1 cellular context compared by ENCODE assay signal in the genomic region with DNA sequence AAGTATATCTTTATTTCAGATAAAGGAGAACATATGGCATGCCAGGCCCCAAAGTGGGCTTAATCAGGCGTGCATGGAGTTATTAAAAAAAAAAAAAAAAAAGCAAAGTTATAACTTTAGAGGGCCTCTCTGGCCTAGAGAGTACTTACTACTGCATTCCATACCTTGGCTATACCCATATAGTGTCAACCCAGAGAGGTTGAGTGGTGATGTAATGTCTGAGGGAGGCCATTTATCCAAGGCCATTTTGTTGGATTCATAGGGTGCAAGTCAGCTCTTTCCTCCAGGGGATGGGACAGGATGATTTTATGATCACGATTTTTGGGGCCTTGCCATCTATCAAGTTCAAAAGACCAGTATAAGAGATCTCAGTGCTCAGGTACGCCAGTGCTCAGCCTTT.
TF ChIP-seq lines count a peak whose summit lies in the region.

No MANE protein-coding gene starts in this region.

TF ChIP-seq in IMR-90, 13 proteins besides CTCF, POLR2A, EP300 and RAD21:
- TF ChIP-seq MAFK (IDR thresholded peaks at IDR 0.05; ENCODE audit: low read depth, low read length) (no peak), BHLHE40 (IDR thresholded peaks at IDR 0.05; ENCODE audit: low read depth, low read length) (no peak), CHD1 (IDR thresholded peaks at IDR 0.05; ENCODE audit: low read depth, low read length) (no peak), SMC3 (IDR thresholded peaks at IDR 0.05; ENCODE audit: low read depth, low read length) (no peak), FOS (IDR thresholded peaks at IDR 0.05; ENCODE audit: low read depth, low read length) (no peak), CEBPB (IDR thresholded peaks at IDR 0.05; ENCODE audit: low read depth, low read length) (no peak), RFX5 (IDR thresholded peaks at IDR 0.05; ENCODE audit: low read depth, low read length) (no peak), MXI1 (IDR thresholded peaks at IDR 0.05; ENCODE audit: borderline replicate concordance, low read depth, low read length) (no peak)
- TF ChIP-seq, protein P1, sequence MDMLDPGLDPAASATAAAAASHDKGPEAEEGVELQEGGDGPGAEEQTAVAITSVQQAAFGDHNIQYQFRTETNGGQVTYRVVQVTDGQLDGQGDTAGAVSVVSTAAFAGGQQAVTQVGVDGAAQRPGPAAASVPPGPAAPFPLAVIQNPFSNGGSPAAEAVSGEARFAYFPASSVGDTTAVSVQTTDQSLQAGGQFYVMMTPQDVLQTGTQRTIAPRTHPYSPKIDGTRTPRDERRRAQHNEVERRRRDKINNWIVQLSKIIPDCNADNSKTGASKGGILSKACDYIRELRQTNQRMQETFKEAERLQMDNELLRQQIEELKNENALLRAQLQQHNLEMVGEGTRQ (IDR thresholded peaks at IDR 0.05; ENCODE audit: low read depth, low read length) = no peak
